In the genomic region with DNA sequence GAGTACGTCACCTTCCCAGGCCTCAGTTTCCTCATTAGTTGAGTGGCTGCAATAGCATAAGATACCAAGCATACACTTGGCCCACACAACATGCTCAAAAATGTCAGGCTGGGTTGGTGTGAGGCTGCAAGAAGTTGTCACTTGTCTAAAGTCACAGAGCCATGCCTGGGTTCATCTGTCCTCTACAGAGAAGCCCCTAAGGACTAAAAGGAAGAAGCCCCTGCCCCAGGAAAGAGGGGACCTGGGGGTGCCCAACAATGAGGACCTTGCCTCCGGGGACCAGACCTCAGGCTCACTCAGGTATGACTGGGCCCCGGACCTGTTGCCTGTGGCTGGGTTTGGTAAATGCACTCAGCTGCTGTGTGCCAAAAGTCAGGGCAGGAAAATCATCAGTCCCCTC, we compare ENCODE assay signal across 27 cellular contexts.
"Had no signal": no experiment of that assay in that cellular context is flagged by ENCODE, and none has a peak within 500 bp of the region (broad histone marks: within the 10 kb centered on the region; RNA-seq: fewer than 3 reads in every experiment).

No MANE protein-coding gene starts in this region.

- H3K4me1 ChIP-seq: ascending aorta had no signal

- H3K27ac ChIP-seq: ascending aorta, cardiac muscle cell, WERI-Rb-1 had no signal

- H3K27me3 ChIP-seq: ascending aorta, cardiac muscle cell had no signal

- H3K4me3 ChIP-seq: ascending aorta, cardiac muscle cell had no signal

- DNase-seq: activated CD4-positive, alpha-beta memory T cell treated with anti-CD3 and anti-CD28 coated beads, Interleukin-2, amount 10 ng/mL, durations not matched to agents 7 days and 5 days; activated CD4-positive, alpha-beta T cell treated with anti-CD3 and anti-CD28 coated beads for 1 hour; activated CD4-positive, alpha-beta T cell treated with anti-CD3 and anti-CD28 coated beads for 36 hours; activated CD4-positive, alpha-beta T cell treated with anti-CD3 and anti-CD28 coated beads for 48 hours; activated CD4-positive, alpha-beta T cell treated with anti-CD3 and anti-CD28 coated beads, Interleukin-2, amount 10 ng/mL, durations not matched to agents 7 days and 5 days; activated CD4-positive, alpha-beta T cell treated with anti-CD3 and anti-CD28 coated beads, Interleukin-2, amount 50 U/mL, for 48 hours; activated CD4-positive, CD25-positive, alpha-beta regulatory T cell; activated CD8-positive, alpha-beta memory T cell treated with anti-CD3 and anti-CD28 coated beads for 24 hours; activated CD8-positive, alpha-beta memory T cell treated with anti-CD3 and anti-CD28 coated beads, Interleukin-2, amount 10 ng/mL, durations not matched to agents 7 days and 5 days; activated CD8-positive, alpha-beta memory T cell treated with anti-CD3 and anti-CD28 coated beads, Interleukin-2, amount 50 U/mL, for 48 hours; activated CD8-positive, alpha-beta T cell treated with anti-CD3 and anti-CD28 coated beads, Interleukin-2, amount 10 ng/mL, durations not matched to agents 7 days and 5 days; activated effector memory CD4-positive, alpha-beta T cell treated with Interleukin-2 at 50 U/mL for 16 hours; activated gamma-delta T cell; activated naive CD4-positive, alpha-beta T cell treated with anti-CD3 and anti-CD28 coated beads, Interleukin-2, amount 10 ng/mL, durations not matched to agents 7 days and 5 days; activated naive CD4-positive, alpha-beta T cell treated with Interleukin-2 at 50 U/mL for 16 hours; activated naive CD8-positive, alpha-beta T cell treated with anti-CD3 and anti-CD28 coated beads, Interleukin-2, amount 10 ng/mL, durations not matched to agents 7 days and 5 days; activated naive CD8-positive, alpha-beta T cell treated with anti-CD3 and anti-CD28 coated beads, Interleukin-2, amount 50 U/mL, for 24 hours; activated T-cell treated with anti-CD3 and anti-CD28 coated beads, Interleukin-2, amount 50 U/mL, for 24 hours; activated T-cell treated with anti-CD3 and anti-CD28 coated beads, Interleukin-2, amount 50 U/mL, for 48 hours; central memory CD4-positive, alpha-beta T cell; SW 1271; T-helper 1 cell; T-helper 2 cell; T-helper 9 cell; WERI-Rb-1 had no signal
